9 cellular contexts compared by ENCODE assay signal in the genomic region with DNA sequence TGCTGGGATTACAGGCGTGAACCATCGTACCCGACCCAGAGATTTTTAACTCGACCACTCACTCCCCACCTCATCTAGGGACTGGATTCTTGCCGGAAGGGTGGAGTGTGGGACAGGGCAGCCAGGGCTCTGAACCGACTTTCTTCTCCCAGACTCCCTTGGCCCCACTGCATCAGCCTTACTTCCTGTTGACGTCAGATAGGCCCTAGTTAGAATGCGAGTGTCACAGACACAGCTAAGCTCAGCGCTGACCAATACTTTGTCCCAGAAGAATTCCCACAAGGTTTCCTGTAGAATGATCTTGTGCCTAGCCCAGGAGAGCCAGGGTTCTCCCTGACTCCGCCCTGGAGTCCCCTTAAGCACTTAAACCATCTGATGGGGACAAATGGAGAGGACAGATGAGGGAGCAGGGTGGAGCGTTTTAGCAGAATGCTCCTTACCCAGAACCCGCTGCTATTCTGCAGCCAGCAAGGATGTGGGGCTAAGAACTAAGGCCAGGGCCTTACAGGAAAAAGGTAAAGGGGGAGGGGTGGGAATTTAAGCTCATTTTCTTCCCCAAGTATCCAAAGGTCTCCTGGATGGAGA. TPM values are rescaled to one million over a fixed set of nuclear protein-coding genes. Genes with fewer than 3 reads are reported as not detected.
DNase-seq lines count a peak whose midpoint lies in the region; ATAC-seq and TF ChIP-seq lines count a peak whose summit lies in the region.
"Had no signal": no experiment of that assay in that cellular context is flagged by ENCODE, and none has a peak within 500 bp of the region (broad histone marks: within the 10 kb centered on the region; RNA-seq: fewer than 3 reads in every experiment).

No MANE protein-coding gene starts in this region.

- peak overlapping the region; percentile 51 for H3K4me3 Mint-ChIP-seq in activated CD4-positive, alpha-beta T cell treated with anti-CD3 and anti-CD28 coated beads for 36 hours

- H3K4me1 ChIP-seq in left lung: peaks cover 23 to 65% of the 10 kb centered on the region in 2 donors

- intact Hi-C loops in activated CD4-positive, alpha-beta T cell treated with anti-CD3 and anti-CD28 coated beads for 36 hours (cut with DNase I, micrococcal nuclease): loop anchor here in 1 of 2 experiments (10.0 kb wide), 1 partner anchor 1341 kb away; the partner anchor contains the start of gene TEX264
- intact Hi-C loops in left lung (cut with DNase I): no loop called here

- H3K27me3 Mint-ChIP-seq in activated CD4-positive, alpha-beta T cell treated with anti-CD3 and anti-CD28 coated beads for 36 hours: no peaks in the 10 kb centered on the region

- peak overlapping the region; percentile 94 for H3K27ac ChIP-seq in brain microvascular endothelial cell
- peak overlapping the region; percentile 94 to 98 for H3K27ac ChIP-seq in left lung
- H3K27ac ChIP-seq in temporal lobe (ENCODE audit: low read depth, low read length): peak overlapping the region; percentile 68

- POLR2A ChIA-PET in activated CD4-positive, alpha-beta T cell treated with anti-CD3 and anti-CD28 coated beads for 36 hours (lab: Charles Lee): interaction anchor here (0.6 to 1.1 kb wide), 2 partner anchors 14 to 1091 kb away, joined by 3 read pairs; no protein-coding TSS in a partner anchor

- H3K27me3 ChIP-seq in brain microvascular endothelial cell (replicated peaks) (no peaks in the 10 kb centered on the region), left lung (no peaks in the 10 kb centered on the region)

- in situ Hi-C loops in brain microvascular endothelial cell (cut with HindIII; ENCODE audit: low pct_ligation_motif_present, low sequenced_read_pairs): no loop called here

- no peaks in the 10 kb centered on the region for H3K9me3 Mint-ChIP-seq in activated CD4-positive, alpha-beta T cell treated with anti-CD3 and anti-CD28 coated beads for 36 hours (ENCODE audit: low read depth)

- ATAC-seq in activated CD4-positive, alpha-beta T cell treated with anti-CD3 and anti-CD28 coated beads for 36 hours: no peak
- ATAC-seq in left lung: no peak
- no peak for ATAC-seq in HG02885 (IDR thresholded peaks at IDR 0.05; ENCODE audit: poor library complexity, unreplicated experiment)

- H3K4me1 Mint-ChIP-seq in activated CD4-positive, alpha-beta T cell treated with anti-CD3 and anti-CD28 coated beads for 36 hours: peaks cover 35% of the 10 kb centered on the region

- H3K36me3 ChIP-seq in brain microvascular endothelial cell (replicated peaks) (peaks cover 27% of the 10 kb centered on the region), left lung (peaks cover 0 to 46% of the 10 kb centered on the region in 2 donors)

- peaks cover 72% of the 10 kb centered on the region for H3K36me3 Mint-ChIP-seq in activated CD4-positive, alpha-beta T cell treated with anti-CD3 and anti-CD28 coated beads for 36 hours (ENCODE audit: low read depth)

- no peak for DNase-seq in activated CD4-positive, alpha-beta T cell treated with anti-CD3 and anti-CD28 coated beads for 36 hours
- no peak for DNase-seq in activated CD4-positive, alpha-beta T cell treated with anti-CD3 and anti-CD28 coated beads, Interleukin-2, amount 50 U/mL, for 48 hours
- peak; percentile 94 for DNase-seq in brain microvascular endothelial cell
- no peak for DNase-seq in left lung
- no peak for DNase-seq in ureter (ENCODE audit: low spot score)
- no peak for DNase-seq in islet precursor cell
- DNase-seq: hypothalamus had no signal

- CTCF ChIA-PET in activated CD4-positive, alpha-beta T cell treated with anti-CD3 and anti-CD28 coated beads for 36 hours (lab: Charles Lee): interaction anchor here (0.7 to 1.5 kb wide), 6 partner anchors 9 to 92 kb away, joined by 3 to 6 read pairs (median 4); partner anchors contain the start of genes CYB561D2 and NPRL2

- no peaks in the 10 kb centered on the region for H3K9me3 ChIP-seq in left lung

- TF ChIP-seq CTCF in brain microvascular endothelial cell (IDR thresholded peaks at IDR 0.05; ENCODE audit: low read depth, low read length, missing control alignments) (no peak), left lung (IDR thresholded peaks at IDR 0.05) (no peak)

- H3K4me3 ChIP-seq in brain microvascular endothelial cell (ENCODE audit: low read depth, low read length) (no peak overlapping the region), left lung (peak overlapping the region in 1 of 2 donors; percentile 81)

- H3K27ac Mint-ChIP-seq in activated CD4-positive, alpha-beta T cell treated with anti-CD3 and anti-CD28 coated beads for 36 hours: peak overlapping the region; percentile 84

RNA-seq across cellular contexts. Expression of gene TUSC2, which starts 5.8 kb away (rescaled TPM):
- 10 to 100 TPM; 15.0 to 17.1 TPM for total RNA-seq in activated CD4-positive, alpha-beta T cell treated with anti-CD3 and anti-CD28 coated beads for 36 hours
- total RNA-seq in left lung (10 to 100 TPM; 27.8 to 29.6 TPM), temporal lobe (16.5 TPM), ureter (24.7 TPM)

RNA-seq across cellular contexts. Expression of gene RASSF1, which starts 6.8 kb away (rescaled TPM):
- 10 to 100 TPM; 30.8 to 50.7 TPM for total RNA-seq in activated CD4-positive, alpha-beta T cell treated with anti-CD3 and anti-CD28 coated beads for 36 hours
- total RNA-seq in left lung: 10 to 100 TPM; 29.8 to 40.7 TPM
- total RNA-seq in temporal lobe: 10.1 TPM
- 21.2 TPM for total RNA-seq in ureter

RNA-seq across cellular contexts. Expression of gene HYAL2, which starts 11.3 kb away (rescaled TPM):
- total RNA-seq in activated CD4-positive, alpha-beta T cell treated with anti-CD3 and anti-CD28 coated beads for 36 hours: 1 to 10 TPM; 4.7 to 5.1 TPM
- 100 to 1,000 TPM; 119 to 171 TPM for total RNA-seq in left lung
- 24.3 TPM for total RNA-seq in temporal lobe
- 87.9 TPM for total RNA-seq in ureter

RNA-seq across cellular contexts. Expression of gene ZMYND10, which starts 11.7 kb away (rescaled TPM):
- total RNA-seq in activated CD4-positive, alpha-beta T cell treated with anti-CD3 and anti-CD28 coated beads for 36 hours: 1 to 10 TPM; 1.0 to 1.3 TPM
- total RNA-seq in left lung (10 to 100 TPM in 1 of 2 donors, 1 to 10 TPM in 1; 1.6 to 16.3 TPM), temporal lobe (5.9 TPM), ureter (0.26 TPM)

RNA-seq across cellular contexts. Expression of gene NPRL2, which starts 16.7 kb away (rescaled TPM):
- total RNA-seq in activated CD4-positive, alpha-beta T cell treated with anti-CD3 and anti-CD28 coated beads for 36 hours: 10 to 100 TPM; 42.5 to 43.0 TPM
- total RNA-seq in left lung (10 to 100 TPM; 16.1 to 18.7 TPM), temporal lobe (15.2 TPM), ureter (20.5 TPM)
